20 cellular contexts compared by ENCODE assay signal in genomic region chr7:156036153-156036552, GRCh38.
DNase-seq lines count a peak whose midpoint lies in the region; ATAC-seq, FAIRE-seq and TF ChIP-seq lines count a peak whose summit lies in the region.
"Had no signal": no experiment of that assay in that cellular context is flagged by ENCODE, and none has a peak within 500 bp of the region (broad histone marks: within the 10 kb centered on the region; RNA-seq: fewer than 3 reads in every experiment).

No MANE protein-coding gene starts in this region.

- no peaks in the 10 kb centered on the region for H3K79me2 ChIP-seq in K562 (ENCODE audit: control insufficient read depth, insufficient read depth, low read length)

- H3K9me3 ChIP-seq in BLaER1: peaks cover 13% of the 10 kb centered on the region
- no peaks in the 10 kb centered on the region for H3K9me3 ChIP-seq in K562 (replicated peaks; ENCODE audit: control insufficient read depth, insufficient read depth, low read depth, low read length)
- H3K9me3 ChIP-seq in right lobe of liver: no peaks in the 10 kb centered on the region
- H3K9me3 ChIP-seq: HAP-1 had no signal

- in situ Hi-C loops in K562 (cut with MboI): no loop called here

- no peak for TF ChIP-seq RAD21 in K562 (CRISPR knock-in tag; conservative IDR thresholded peaks at IDR 0.05 in 1 of 2, IDR thresholded peaks at IDR 0.05 in 1 of 2)

- H3K4me2 ChIP-seq in BLaER1: peak overlapping the region; percentile 70; the same call in 1 of the 2 replicates
- no peak overlapping the region for H3K4me2 ChIP-seq in K562 (ENCODE audit: insufficient read depth, low read length)

- H3K4me3 ChIP-seq in BLaER1 (no peak overlapping the region), K562 (no peak overlapping the region), right lobe of liver (no peak overlapping the region)
- H3K4me3 ChIP-seq: HAP-1 had no signal

- CTCF ChIA-PET in K562 (lab: Yijun Ruan, JAX; ENCODE audit: low intra/inter-chr PET ratio): no interaction called here

- H3K36me3 ChIP-seq in BLaER1 (no peaks in the 10 kb centered on the region), K562 (ENCODE audit: control insufficient read depth, insufficient read depth, low read length) (no peaks in the 10 kb centered on the region), right lobe of liver (no peaks in the 10 kb centered on the region)
- H3K36me3 ChIP-seq: HAP-1 had no signal

- no peaks in the 10 kb centered on the region for H3K27me3 ChIP-seq in BLaER1
- H3K27me3 ChIP-seq in K562 (ENCODE audit: control insufficient read depth in 2 of 2, insufficient read depth in 2 of 2, low read length in 2 of 2): peaks cover 26 to 61% of the 10 kb centered on the region in 2 experiments; a peak in 4 of 5 replicates
- no peaks in the 10 kb centered on the region for H3K27me3 ChIP-seq in right lobe of liver

- no TSS peak for BruUV-seq in K562 (replicated peaks; lab: Mats Ljungman, UMichigan)

- H3K9ac ChIP-seq in BLaER1: no peak overlapping the region
- H3K9ac ChIP-seq in K562 (ENCODE audit: insufficient read depth in 1 of 2, low read depth in 2 of 2, low read length in 2 of 2): no peak overlapping the region

- no peak overlapping the region for H3K27ac ChIP-seq in BLaER1
- no peak overlapping the region for H3K27ac ChIP-seq in K562 (ENCODE audit: extremely low read depth, low read depth, low read length)
- H3K27ac ChIP-seq in right lobe of liver: no peak overlapping the region

- WGBS in K562 (ENCODE audit: insufficient coverage, low coverage, missing lambda C conversion rate): 0% methylated on average over 3 of the region's 3 CpGs
- 43% methylated on average over 3 of the region's 3 CpGs for WGBS in right lobe of liver (ENCODE audit: insufficient coverage, low coverage, low lambda C conversion rate, missing lambda C conversion rate)

- POLR2A ChIA-PET in K562 (lab: Yijun Ruan, JAX): no interaction called here

- peak; percentile 6 for FAIRE-seq in K562 (lab: Jason Lieb, UNC)
- FAIRE-seq: D721Med, GM12891, GM18507, H54 had no signal

- TF ChIP-seq CTCF in K562 (IDR thresholded peaks at IDR 0.05 in 2 of 3, conservative IDR thresholded peaks at IDR 0.05 in 1 of 3; ENCODE audit: insufficient read depth in 2 of 3, low read depth in 1 of 3, low read length in 3 of 3) (no peak), right lobe of liver (IDR thresholded peaks at IDR 0.05) (no peak)

- TF ChIP-seq POLR2A in K562 (conservative IDR thresholded peaks at IDR 0.05) (no peak), right lobe of liver (IDR thresholded peaks at IDR 0.05) (no peak)

- H4K20me1 ChIP-seq in BLaER1 (no peaks in the 10 kb centered on the region), K562 (replicated peaks; ENCODE audit: control insufficient read depth, insufficient read depth, low read length) (peaks cover 5% of the 10 kb centered on the region; the same call in 1 of the 2 replicates)

- ATAC-seq in K562 (no peak), GM21367 (IDR thresholded peaks at IDR 0.05; ENCODE audit: unreplicated experiment) (no peak), right lobe of liver (no peak)

- no peak overlapping the region for H2AFZ ChIP-seq in K562 (ENCODE audit: low read depth, low read length)

- intact Hi-C loops in K562 (cut with micrococcal nuclease): no loop called here
- intact Hi-C loops in right lobe of liver (cut with DNase I): no loop called here

- DNase-seq in NCI-H460 (ENCODE audit: extremely low read depth, low read depth): peak; percentile 43
- no peak for DNase-seq in K562 (ENCODE audit: extremely low read depth in 1 of 4, low spot score in 3 of 4)
- peak; percentile 25 for DNase-seq in renal cortical epithelial cell (ENCODE audit: low read depth)
- DNase-seq in occipital lobe (lab: John Stamatoyannopoulos, UW): no peak
- no peak for DNase-seq in right lobe of liver
- DNase-seq: 8988T; CD4-positive, alpha-beta T cell; CD8-positive, alpha-beta memory T cell; DMS 273 treated with DMSO at 0.1 percent for 48 hours; DMS53; DMS79 treated with DMSO at 0.1 percent for 48 hours; GF-D8; GOT3 had no signal

- TF ChIP-seq EP300 in K562 (IDR thresholded peaks at IDR 0.05; ENCODE audit: low read length): no peak

- peaks cover 57% of the 10 kb centered on the region for H3K4me1 ChIP-seq in BLaER1
- H3K4me1 ChIP-seq in K562 (replicated peaks in 1 of 2; ENCODE audit: control insufficient read depth in 2 of 2, insufficient read depth in 2 of 2, low read length in 2 of 2): peaks cover 0 to 3% of the 10 kb centered on the region in 2 experiments; a peak in 1 of 5 replicates
- H3K4me1 ChIP-seq in right lobe of liver: no peaks in the 10 kb centered on the region
- H3K4me1 ChIP-seq: HAP-1 had no signal

- H3K9me1 ChIP-seq in K562 (ENCODE audit: control insufficient read depth, insufficient read depth, low read length): no peaks in the 10 kb centered on the region

TF ChIP-seq in K562, 482 proteins besides CTCF, POLR2A, EP300 and RAD21:
- TF ChIP-seq, protein P1, sequence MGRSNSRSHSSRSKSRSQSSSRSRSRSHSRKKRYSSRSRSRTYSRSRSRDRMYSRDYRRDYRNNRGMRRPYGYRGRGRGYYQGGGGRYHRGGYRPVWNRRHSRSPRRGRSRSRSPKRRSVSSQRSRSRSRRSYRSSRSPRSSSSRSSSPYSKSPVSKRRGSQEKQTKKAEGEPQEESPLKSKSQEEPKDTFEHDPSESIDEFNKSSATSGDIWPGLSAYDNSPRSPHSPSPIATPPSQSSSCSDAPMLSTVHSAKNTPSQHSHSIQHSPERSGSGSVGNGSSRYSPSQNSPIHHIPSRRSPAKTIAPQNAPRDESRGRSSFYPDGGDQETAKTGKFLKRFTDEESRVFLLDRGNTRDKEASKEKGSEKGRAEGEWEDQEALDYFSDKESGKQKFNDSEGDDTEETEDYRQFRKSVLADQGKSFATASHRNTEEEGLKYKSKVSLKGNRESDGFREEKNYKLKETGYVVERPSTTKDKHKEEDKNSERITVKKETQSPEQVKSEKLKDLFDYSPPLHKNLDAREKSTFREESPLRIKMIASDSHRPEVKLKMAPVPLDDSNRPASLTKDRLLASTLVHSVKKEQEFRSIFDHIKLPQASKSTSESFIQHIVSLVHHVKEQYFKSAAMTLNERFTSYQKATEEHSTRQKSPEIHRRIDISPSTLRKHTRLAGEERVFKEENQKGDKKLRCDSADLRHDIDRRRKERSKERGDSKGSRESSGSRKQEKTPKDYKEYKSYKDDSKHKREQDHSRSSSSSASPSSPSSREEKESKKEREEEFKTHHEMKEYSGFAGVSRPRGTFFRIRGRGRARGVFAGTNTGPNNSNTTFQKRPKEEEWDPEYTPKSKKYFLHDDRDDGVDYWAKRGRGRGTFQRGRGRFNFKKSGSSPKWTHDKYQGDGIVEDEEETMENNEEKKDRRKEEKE (IDR thresholded peaks at IDR 0.05; ENCODE audit: borderline replicate concordance in 1 of 2, control insufficient read depth in 1 of 2, low read depth in 2 of 2, low read length in 1 of 2): no peak
- TF ChIP-seq CLOCK (CRISPR knock-in tag; IDR thresholded peaks at IDR 0.05; ENCODE audit: borderline replicate concordance) (no peak), ZBTB12 (CRISPR knock-in tag; IDR thresholded peaks at IDR 0.05) (no peak), NFE2 (IDR thresholded peaks at IDR 0.05; ENCODE audit: low read depth) (no peak)

Comparison
In these comparisons a context has a peak if more than half of its experiments do, and no peak if none do; other contexts are left out.
1. DNase-seq: peak in NCI-H460 (single experiment) and renal cortical epithelial cell (single experiment); none in K562 (0 of 4), occipital lobe (single experiment) and right lobe of liver (0 of 3).